Comparison of ENCODE assay signal across 8 cellular contexts in the genomic region with DNA sequence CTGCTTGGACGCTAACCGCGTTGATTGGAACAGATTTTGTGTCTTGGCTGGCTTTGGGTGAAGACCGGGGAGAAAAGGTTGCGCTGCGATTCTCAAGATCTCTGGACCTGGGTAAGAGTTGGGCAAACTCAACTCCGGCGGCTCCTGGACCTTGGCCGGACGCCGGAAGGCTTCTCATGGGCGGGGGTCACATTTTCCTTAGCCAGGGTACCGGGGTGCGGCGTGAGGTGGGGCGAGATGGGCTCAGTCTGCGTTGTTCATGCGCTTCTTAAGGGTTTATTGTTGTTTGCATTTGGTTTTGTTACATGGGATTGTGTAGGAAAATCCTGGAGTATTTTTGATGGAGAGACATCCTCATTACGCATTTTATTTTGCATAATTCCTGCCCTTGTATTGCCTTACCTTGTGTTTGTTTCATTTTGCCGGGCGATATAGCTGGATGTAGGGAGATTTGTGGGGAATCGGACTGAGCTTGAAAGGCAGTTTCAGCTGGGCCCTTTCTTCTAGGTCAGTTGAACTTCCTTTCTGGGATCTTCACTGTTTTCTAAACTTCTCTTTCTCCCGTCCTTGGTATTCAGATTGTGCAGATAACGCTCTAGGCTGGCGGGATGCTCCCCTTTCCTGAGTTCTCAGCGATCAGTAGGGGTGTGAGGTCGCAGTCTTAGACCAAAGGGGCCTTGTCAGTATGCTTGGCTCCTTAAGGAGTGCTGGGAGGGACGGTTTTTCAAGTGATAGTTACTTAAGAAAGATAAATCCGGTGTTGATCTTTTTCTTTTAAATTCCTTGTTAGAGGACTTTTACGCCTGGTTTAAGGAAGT. TPM values are rescaled to one million over a fixed set of nuclear protein-coding genes. Genes with fewer than 3 reads are reported as not detected.
DNase-seq lines count a peak whose midpoint lies in the region; ATAC-seq and TF ChIP-seq lines count a peak whose summit lies in the region.
"Had no signal": no experiment of that assay in that cellular context is flagged by ENCODE, and none has a peak within 500 bp of the region (broad histone marks: within the 10 kb centered on the region; RNA-seq: fewer than 3 reads in every experiment).

No MANE protein-coding gene starts in this region.

- H3K27me3 ChIP-seq in Panc1 (ENCODE audit: control insufficient read depth, insufficient read depth, low read length), result peaks cover 21% of the 10 kb centered on the region
- no peaks in the 10 kb centered on the region for H3K27me3 ChIP-seq in endodermal cell (ENCODE audit: control insufficient read depth, insufficient read depth, low read length, poor library complexity, severe bottlenecking)
- peaks cover 8 to 26% of the 10 kb centered on the region in 2 donors for H3K27me3 ChIP-seq in mucosa of rectum (ENCODE audit: control insufficient read depth in 2 of 2, insufficient read depth in 2 of 2, low read length in 2 of 2)
- H3K27me3 ChIP-seq in suprapubic skin, result peaks cover 31% of the 10 kb centered on the region
- H3K27me3 ChIP-seq in CD4-positive, alpha-beta memory T cell (ENCODE audit: insufficient read depth, low read length), result peaks cover 16% of the 10 kb centered on the region

- no peak for TF ChIP-seq EP300 in suprapubic skin (IDR thresholded peaks at IDR 0.05)

- H3K4me1 Mint-ChIP-seq in endodermal cell, result peaks cover 26% of the 10 kb centered on the region
- H3K4me1 Mint-ChIP-seq in CD4-positive, alpha-beta memory T cell, result peaks cover 0 to 22% (median 7%) of the 10 kb centered on the region in 4 donors

- POLR2A ChIA-PET in Panc1 (lab: Charles Lee), result no interaction called here
- POLR2A ChIA-PET in CD4-positive, alpha-beta memory T cell (lab: Charles Lee; ENCODE audit: partially characterized antibody), result no interaction called here

- no peak for TF ChIP-seq CTCF in Panc1 (IDR thresholded peaks at IDR 0.05)
- TF ChIP-seq CTCF in endodermal cell (conservative IDR thresholded peaks at IDR 0.05), result no peak
- no peak for TF ChIP-seq CTCF in suprapubic skin (IDR thresholded peaks at IDR 0.05)

- peaks cover 13% of the 10 kb centered on the region for H3K9me3 Mint-ChIP-seq in endodermal cell
- H3K9me3 Mint-ChIP-seq in CD4-positive, alpha-beta memory T cell, result peaks cover 0 to 20% (median 11%) of the 10 kb centered on the region in 8 donors

- no peaks in the 10 kb centered on the region for H3K27me3 Mint-ChIP-seq in endodermal cell (ENCODE audit: insufficient read depth)
- peaks cover 48 to 54% of the 10 kb centered on the region in 2 donors for H3K27me3 Mint-ChIP-seq in CD4-positive, alpha-beta memory T cell

- no peaks in the 10 kb centered on the region for H3K36me3 Mint-ChIP-seq in endodermal cell (ENCODE audit: low read depth)
- H3K36me3 Mint-ChIP-seq in CD4-positive, alpha-beta memory T cell, result no peaks in the 10 kb centered on the region

- no peak for TF ChIP-seq POLR2A in suprapubic skin (IDR thresholded peaks at IDR 0.05)

- in situ Hi-C loops in Panc1 (cut with HindIII; ENCODE audit: low pct_unique_long_range_greater_than_20kb, low sequenced_read_pairs), result no loop called here

- no TSS peak for BruUV-seq in Panc1 (replicated peaks; lab: Mats Ljungman, UMichigan)

- H3K9me3 ChIP-seq in Panc1 (ENCODE audit: control insufficient read depth, insufficient read depth, low read depth, low read length), result peaks cover 5% of the 10 kb centered on the region; the same call in 1 of the 2 replicates
- H3K9me3 ChIP-seq in endodermal cell (ENCODE audit: control insufficient read depth, low read length), result peaks cover 20% of the 10 kb centered on the region
- H3K9me3 ChIP-seq in mucosa of rectum (ENCODE audit: control insufficient read depth in 2 of 2, low read length in 2 of 2), result peaks cover 0 to 1% of the 10 kb centered on the region in 2 donors
- H3K9me3 ChIP-seq in suprapubic skin, result no peaks in the 10 kb centered on the region
- H3K9me3 ChIP-seq in CD4-positive, alpha-beta memory T cell (ENCODE audit: control insufficient read depth in 1 of 2, low read length in 2 of 2), result no peaks in the 10 kb centered on the region

- H3K9ac ChIP-seq in endodermal cell (ENCODE audit: extremely low read depth, low read length, poor library complexity, severe bottlenecking) (peak overlapping the region; percentile 60), mucosa of rectum (ENCODE audit: low read depth in 1 of 2, low read length in 2 of 2) (no peak overlapping the region)

- peak overlapping the region; percentile 81 for H3K4me3 Mint-ChIP-seq in endodermal cell
- peak overlapping the region in 3 of 8 donors; percentile 26 to 42 (median 40) for H3K4me3 Mint-ChIP-seq in CD4-positive, alpha-beta memory T cell

- DNase-seq in Panc1 (ENCODE audit: low read depth, low spot score), result no peak
- peak; percentile 72 for DNase-seq in endodermal cell
- no peak for DNase-seq in suprapubic skin (ENCODE audit: low spot score in 2 of 2)
- no peak for DNase-seq in HPDE6-E6E7 (ENCODE audit: extremely low spot score)
- no peak for DNase-seq in CD4-positive, alpha-beta memory T cell
- DNase-seq: activated CD4-positive, CD25-positive, alpha-beta regulatory T cell treated with anti-CD3 and anti-CD28 coated beads, Interleukin-2, amount 50 U/mL, for 72 hours had no signal

- WGBS in endodermal cell (ENCODE audit: insufficient coverage in 1 of 2, insufficient read length in 1 of 2), 2 experiments, result 4 to 7% methylated on average over 22 to 30 of the region's 30 CpGs
- WGBS in suprapubic skin, result 26% methylated on average over 29 of the region's 30 CpGs

- H3K4me1 ChIP-seq in Panc1 (ENCODE audit: control insufficient read depth, insufficient read depth, low read length) (peaks cover 4% of the 10 kb centered on the region; the same call in 1 of the 2 replicates), endodermal cell (ENCODE audit: control insufficient read depth, insufficient read depth, low read length) (no peaks in the 10 kb centered on the region), mucosa of rectum (ENCODE audit: control insufficient read depth in 2 of 2, insufficient read depth in 2 of 2, low read length in 2 of 2) (peaks cover 2 to 7% of the 10 kb centered on the region in 2 donors), suprapubic skin (peaks cover 14% of the 10 kb centered on the region)
- no peaks in the 10 kb centered on the region for H3K4me1 ChIP-seq in CD4-positive, alpha-beta memory T cell (ENCODE audit: insufficient read depth, low read length)

- peak overlapping the region in 1 of 2 experiments; percentile 19; a peak in 2 of 4 replicates for H3K4me3 ChIP-seq in Panc1 (ENCODE audit: low read depth in 2 of 2, low read length in 2 of 2)
- H3K4me3 ChIP-seq in endodermal cell (ENCODE audit: low read length), result peak overlapping the region; percentile 93
- H3K4me3 ChIP-seq in mucosa of rectum (ENCODE audit: low read length in 2 of 2), result peak overlapping the region; percentile 49 to 72
- peak overlapping the region; percentile 41 for H3K4me3 ChIP-seq in suprapubic skin
- no peak overlapping the region for H3K4me3 ChIP-seq in CD4-positive, alpha-beta memory T cell (ENCODE audit: low read length in 2 of 2)

- CTCF ChIA-PET in Panc1 (lab: Charles Lee), result interaction anchor here (1.4 kb wide), 1 partner anchor 202 kb away, joined by 4 read pairs; no protein-coding TSS in a partner anchor
- CTCF ChIA-PET in CD4-positive, alpha-beta memory T cell (lab: Charles Lee; ENCODE audit: partially characterized antibody), result no interaction called here

- H3K36me3 ChIP-seq in Panc1 (ENCODE audit: control insufficient read depth, insufficient read depth, low read length) (no peaks in the 10 kb centered on the region), endodermal cell (ENCODE audit: control insufficient read depth, insufficient read depth, low read length) (no peaks in the 10 kb centered on the region), mucosa of rectum (ENCODE audit: control insufficient read depth in 2 of 2, insufficient read depth in 2 of 2, low read length in 2 of 2) (no peaks in the 10 kb centered on the region), suprapubic skin (no peaks in the 10 kb centered on the region)
- no peaks in the 10 kb centered on the region for H3K36me3 ChIP-seq in CD4-positive, alpha-beta memory T cell (ENCODE audit: insufficient read depth, low read length)

- ATAC-seq in Panc1, result 0 out of 2 replicates have a peak, but pooled peaks have one; percentile 13
- no peak for ATAC-seq in GM21619 (IDR thresholded peaks at IDR 0.05; ENCODE audit: unreplicated experiment)

- intact Hi-C loops in Panc1 (cut with micrococcal nuclease; ENCODE audit: unreplicated experiment), result loop anchor here (1.0 kb wide), 1 partner anchor 202 kb away; no protein-coding TSS in a partner anchor
- intact Hi-C loops in CD4-positive, alpha-beta memory T cell (cut with micrococcal nuclease), result no loop called here

- H3K27ac ChIP-seq in Panc1 (ENCODE audit: low read length) (no peak overlapping the region), endodermal cell (ENCODE audit: low read depth, low read length) (no peak overlapping the region), mucosa of rectum (ENCODE audit: low read depth in 2 of 2, low read length in 2 of 2) (no peak overlapping the region), suprapubic skin (no peak overlapping the region)
- no peak overlapping the region for H3K27ac ChIP-seq in CD4-positive, alpha-beta memory T cell (ENCODE audit: low read depth, low read length)

- H3K27ac Mint-ChIP-seq in endodermal cell, result peak overlapping the region; percentile 88
- H3K27ac Mint-ChIP-seq in CD4-positive, alpha-beta memory T cell, result no peak overlapping the region

RNA-seq across cellular contexts. Expression of a gene that starts 0.6 kb away (rescaled TPM):
- total RNA-seq in Panc1 (2021; ENCODE audit: unreplicated experiment) (not detected), endodermal cell (10 to 100 TPM; 12.7 to 17.7 TPM), suprapubic skin (1 to 10 TPM; 1.1 to 3.4 (median 2.9) TPM)
- not detected for polyA plus RNA-seq in Panc1 (2012; ENCODE audit: insufficient read length)
- 17.1 TPM for polyA plus RNA-seq in endodermal cell (2013, experiment 1 of 2)
- 14.4 TPM for polyA plus RNA-seq in endodermal cell (2013, experiment 2 of 2)
- total RNA-seq in CD4-positive, alpha-beta memory T cell, result not detected
- polyA plus RNA-seq in CD4-positive, alpha-beta memory T cell, result not detected

Comparison
In these comparisons a context has a peak if more than half of its experiments do, and no peak if none do; other contexts are left out.
1. H3K4me3 ChIP-seq: peak in endodermal cell (single experiment), mucosa of rectum (2 of 2) and suprapubic skin (single experiment); none in CD4-positive, alpha-beta memory T cell (0 of 2).